Comparison of ENCODE assay signal across 16 cellular contexts in the genomic region with DNA sequence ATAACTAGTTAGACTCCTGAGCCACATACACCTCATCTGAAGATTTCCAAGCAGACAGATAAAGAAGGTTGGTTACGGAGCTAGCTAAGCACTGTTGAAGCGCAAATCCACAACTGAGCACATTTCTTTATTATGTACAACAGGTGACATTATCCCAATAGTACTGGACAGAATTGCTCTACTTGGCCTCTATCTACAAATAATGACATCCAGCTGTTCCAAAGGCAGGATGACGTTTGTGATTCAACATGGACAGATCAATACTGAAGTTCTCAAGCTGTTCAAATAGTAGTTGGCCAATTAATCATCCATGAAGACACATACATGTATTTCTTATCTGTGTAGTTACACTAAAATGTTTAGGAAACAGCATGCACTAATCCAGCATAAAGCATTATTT.
DNase-seq lines count a peak whose midpoint lies in the region; ATAC-seq and TF ChIP-seq lines count a peak whose summit lies in the region.
"Had no signal": no experiment of that assay in that cellular context is flagged by ENCODE, and none has a peak within 500 bp of the region (broad histone marks: within the 10 kb centered on the region; RNA-seq: fewer than 3 reads in every experiment).

No MANE protein-coding gene starts in this region.

- no peak for TF ChIP-seq POLR2A in right lobe of liver (IDR thresholded peaks at IDR 0.05)

- no peaks in the 10 kb centered on the region for H3K27me3 ChIP-seq in right lobe of liver

- no peak for TF ChIP-seq CTCF in VCaP (conservative IDR thresholded peaks at IDR 0.05)
- no peak for TF ChIP-seq CTCF in right lobe of liver (IDR thresholded peaks at IDR 0.05)

- 32% methylated on average over 3 of the region's 3 CpGs for WGBS in right lobe of liver (ENCODE audit: insufficient coverage, low coverage, low lambda C conversion rate, missing lambda C conversion rate)

- H3K36me3 ChIP-seq in right lobe of liver, result no peaks in the 10 kb centered on the region

- intact Hi-C loops in right lobe of liver (cut with DNase I), result no loop called here

- peak; percentile 16 for DNase-seq in COLO668 (lab: John Stamatoyannopoulos, UW; ENCODE audit: unreplicated experiment)
- DNase-seq in NCI-H146 treated with DMSO at 0.1 percent for 48 hours (lab: John Stamatoyannopoulos, UW; ENCODE audit: unreplicated experiment), result peak; percentile 98
- no peak for DNase-seq in right lobe of liver
- DNase-seq in ureter (ENCODE audit: low spot score), result no peak
- no peak for DNase-seq in Kasumi-1 (lab: John Stamatoyannopoulos, UW)
- no peak for DNase-seq in OCI-M2 (lab: John Stamatoyannopoulos, UW; ENCODE audit: unreplicated experiment)
- DNase-seq: COR-L47, DMS53, HCEC 1CT, MM.1S, NCI-H2029 treated with DMSO at 0.1 percent for 48 hours, NCI-H510A treated with DMSO at 0.1 percent for 48 hours had no signal

- no peaks in the 10 kb centered on the region for H3K9me3 ChIP-seq in right lobe of liver

- peak overlapping the region in 1 of 3 donors; percentile 13 for H3K4me3 ChIP-seq in right lobe of liver

- peaks cover 0 to 44% (median 14%) of the 10 kb centered on the region in 4 donors for H3K4me1 ChIP-seq in right lobe of liver

- ATAC-seq in right lobe of liver (peak; percentile 72 to 83 (median 80)), GM19452 (IDR thresholded peaks at IDR 0.05; ENCODE audit: unreplicated experiment) (no peak)

- H3K27ac ChIP-seq in VCaP, result peak overlapping the region; percentile 92
- H3K27ac ChIP-seq in right lobe of liver, result peak overlapping the region; percentile 24 to 72 (median 56)
- H3K27ac ChIP-seq: HL-60, KMS-11 had no signal

Comparison
In these comparisons a context has a peak if more than half of its experiments do, and no peak if none do; other contexts are left out.
1. DNase-seq: peak in COLO668 (single experiment) and NCI-H146 treated with DMSO at 0.1 percent for 48 hours (single experiment); none in right lobe of liver (0 of 3), ureter (single experiment), Kasumi-1 (0 of 2) and OCI-M2 (single experiment).